ENCODE assay signal across 18 cellular contexts in the genomic region with DNA sequence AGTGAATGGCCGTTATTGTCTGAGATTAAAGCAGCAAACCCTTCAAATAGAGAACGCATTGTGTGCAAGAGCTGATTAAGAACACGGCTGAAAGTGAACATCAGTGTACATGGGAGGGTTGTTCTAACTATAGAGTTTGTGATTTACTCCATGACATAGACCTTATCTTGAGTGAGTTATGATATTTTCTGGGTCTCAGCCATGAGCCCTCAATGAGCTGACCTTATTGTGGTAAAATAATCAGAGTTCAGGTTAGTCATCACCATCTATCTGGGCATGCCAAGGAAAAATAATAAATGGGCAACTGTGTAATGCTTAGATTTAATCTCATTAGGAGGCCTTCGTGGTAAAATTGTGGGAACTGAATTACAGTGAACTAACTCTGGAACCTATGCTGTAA. TPM values are rescaled to one million over a fixed set of nuclear protein-coding genes. Genes with fewer than 3 reads are reported as not detected.
DNase-seq lines count a peak whose midpoint lies in the region; ATAC-seq, FAIRE-seq and TF ChIP-seq lines count a peak whose summit lies in the region.
"Had no signal": no experiment of that assay in that cellular context is flagged by ENCODE, and none has a peak within 500 bp of the region (broad histone marks: within the 10 kb centered on the region; RNA-seq: fewer than 3 reads in every experiment).

No MANE protein-coding gene starts in this region.

- ATAC-seq in IMR-90 (ENCODE audit: low read depth) (peak; percentile 68), HG03442 (IDR thresholded peaks at IDR 0.05; ENCODE audit: unreplicated experiment) (no peak)
- ATAC-seq: effector memory CD8-positive, alpha-beta T cell; T-helper 17 cell had no signal

- BruUV-seq in IMR-90 (replicated peaks; lab: Mats Ljungman, UMichigan): no TSS peak

- no peak overlapping the region for H4K5ac ChIP-seq in IMR-90 (ENCODE audit: low read depth, low read length)

- TF ChIP-seq CTCF in IMR-90 (conservative IDR thresholded peaks at IDR 0.05; ENCODE audit: low read depth, low read length) (no peak), bronchial epithelial cell (IDR thresholded peaks at IDR 0.05; ENCODE audit: insufficient read depth, low read length, severe bottlenecking) (no peak)

- DNase-seq in Caki2 (ENCODE audit: low read depth) (peak; percentile 37), IMR-90 (peak; percentile 72), bronchial epithelial cell (ENCODE audit: low read depth) (peak; percentile 68), mesenchymal stem cell (peak; percentile 72), GM12891 (ENCODE audit: insufficient read length, low spot score) (no peak), NCI-H2029 (lab: John Stamatoyannopoulos, UW) (no peak)
- DNase-seq in stimulated activated CD4-positive, alpha-beta T cell treated with anti-CD3 and anti-CD28 coated beads, Interleukin-4, amount 100 ng/mL, for 24 hours: no peak
- DNase-seq: activated CD4-positive, alpha-beta T cell treated with anti-CD3 and anti-CD28 coated beads, Interleukin-2, amount 10 ng/mL, durations not matched to agents 24 days and 14 days; activated T-cell treated with anti-CD3 and anti-CD28 coated beads, Interleukin-2, amount 50 U/mL, for 48 hours; effector memory CD8-positive, alpha-beta T cell; GF-D8; NCI-H1930; stimulated activated CD4-positive, alpha-beta T cell treated with anti-CD3 and anti-CD28 coated beads, Interleukin-4, amount 100 ng/mL, for 4 hours; stimulated activated naive CD4-positive, alpha-beta T cell treated with Interleukin-2 at 50 U/mL for 16 hours; T-helper 17 cell had no signal

- H2AFZ ChIP-seq in IMR-90 (replicated peaks; ENCODE audit: low read length, poor library complexity) (no peak overlapping the region), mesenchymal stem cell (ENCODE audit: low read depth, low read length) (no peak overlapping the region)

- CTCF ChIA-PET in IMR-90 (lab: Yijun Ruan, JAX): no interaction called here

- FAIRE-seq in bronchial epithelial cell (lab: Jason Lieb, UNC) (no peak), GM12891 (lab: Jason Lieb, UNC) (no peak)

- no CpG with 5 or more reads among the region's 4 CpGs for WGBS in IMR-90 (ENCODE audit: extremely low coverage in 2 of 2, insufficient read length in 1 of 2), 2 experiments
- WGBS in mesenchymal stem cell: 52% methylated on average over 4 of the region's 4 CpGs

- no peak overlapping the region for H2BK12ac ChIP-seq in mesenchymal stem cell (ENCODE audit: low read length in 2 of 2)

- H2BK15ac ChIP-seq in IMR-90 (ENCODE audit: low read depth, low read length) (no peak overlapping the region), mesenchymal stem cell (ENCODE audit: low read depth, poor library complexity, severe bottlenecking) (no peak overlapping the region)

- H2BK120ac ChIP-seq in IMR-90 (ENCODE audit: low read depth, low read length) (no peak overlapping the region), mesenchymal stem cell (ENCODE audit: low read depth, low read length) (no peak overlapping the region)

- H4K91ac ChIP-seq in IMR-90 (ENCODE audit: insufficient read depth, low read depth, low read length) (no peak overlapping the region), mesenchymal stem cell (ENCODE audit: low read length) (no peak overlapping the region)

- dilution Hi-C loops in IMR-90 (cut with HindIII; ENCODE audit: low sequenced_read_pairs, unreplicated experiment): no loop called here

- H3K56ac ChIP-seq in IMR-90 (ENCODE audit: extremely low read depth, insufficient read depth, low read length): no peak overlapping the region

- H4K20me1 ChIP-seq in IMR-90 (ENCODE audit: insufficient read depth, low read length): no peaks in the 10 kb centered on the region
- H4K20me1 ChIP-seq: BLaER1 treated with 17β-estradiol and CSF1 and Interleukin-3, amounts not matched to agents 10 nM and 100 nM had no signal

- H2BK20ac ChIP-seq in IMR-90 (ENCODE audit: low read depth, low read length): no peak overlapping the region

- H3K27ac ChIP-seq in IMR-90 (ENCODE audit: insufficient read depth, low read length) (no peak overlapping the region), mesenchymal stem cell (ENCODE audit: low read length, poor library complexity, severe bottlenecking) (no peak overlapping the region)
- H3K27ac ChIP-seq: ascending aorta; BLaER1 treated with 17β-estradiol and CSF1 and Interleukin-3, amounts not matched to agents 10 nM and 100 nM had no signal

- H3K79me1 ChIP-seq in IMR-90 (ENCODE audit: low read depth in 1 of 2, low read length in 2 of 2) (no peaks in the 10 kb centered on the region), mesenchymal stem cell (replicated peaks; ENCODE audit: low read length, poor library complexity, severe bottlenecking) (no peaks in the 10 kb centered on the region)

- H2AK5ac ChIP-seq in IMR-90 (ENCODE audit: low read depth, low read length) (no peak overlapping the region), mesenchymal stem cell (ENCODE audit: low read length, severe bottlenecking) (no peak overlapping the region)

- H2AK9ac ChIP-seq in IMR-90 (replicated peaks; ENCODE audit: low read depth, low read length, poor library complexity): no peak overlapping the region

- H3K9me3 ChIP-seq in IMR-90 (ENCODE audit: control insufficient read depth, insufficient read depth, low read length): no peaks in the 10 kb centered on the region
- H3K9me3 ChIP-seq in mesenchymal stem cell (ENCODE audit: control insufficient read depth, low read length): no peaks in the 10 kb centered on the region
- H3K9me3 ChIP-seq: ascending aorta; BLaER1 treated with 17β-estradiol and CSF1 and Interleukin-3, amounts not matched to agents 10 nM and 100 nM had no signal

- H3K9ac ChIP-seq in IMR-90 (ENCODE audit: low read depth, low read length) (no peak overlapping the region), mesenchymal stem cell (ENCODE audit: low read length) (no peak overlapping the region)
- H3K9ac ChIP-seq: BLaER1 treated with 17β-estradiol and CSF1 and Interleukin-3, amounts not matched to agents 10 nM and 100 nM had no signal

- H3K4ac ChIP-seq in IMR-90 (ENCODE audit: low read depth, low read length) (no peak overlapping the region), mesenchymal stem cell (ENCODE audit: low read depth in 1 of 2, low read length in 2 of 2) (no peak overlapping the region)

- H3K36me3 ChIP-seq in IMR-90 (ENCODE audit: control insufficient read depth, insufficient read depth, low read length) (no peaks in the 10 kb centered on the region), bronchial epithelial cell (ENCODE audit: control insufficient read depth, insufficient read depth, low read length) (no peaks in the 10 kb centered on the region), mesenchymal stem cell (ENCODE audit: control insufficient read depth in 1 of 2, insufficient read depth in 2 of 2, low read depth in 1 of 2, low read length in 2 of 2) (no peaks in the 10 kb centered on the region)
- H3K36me3 ChIP-seq: ascending aorta; BLaER1 treated with 17β-estradiol and CSF1 and Interleukin-3, amounts not matched to agents 10 nM and 100 nM had no signal

- no peak overlapping the region for H4K8ac ChIP-seq in IMR-90 (ENCODE audit: low read depth in 2 of 2, low read length in 2 of 2)
- H4K8ac ChIP-seq in mesenchymal stem cell (ENCODE audit: low read length): no peak overlapping the region

- H3K4me2 ChIP-seq in IMR-90 (ENCODE audit: low read depth, low read length): no peak overlapping the region
- no peak overlapping the region for H3K4me2 ChIP-seq in mesenchymal stem cell (ENCODE audit: low read length, poor library complexity, severe bottlenecking)
- H3K4me2 ChIP-seq: BLaER1 treated with 17β-estradiol and CSF1 and Interleukin-3, amounts not matched to agents 10 nM and 100 nM had no signal

- no peak overlapping the region for H3K23ac ChIP-seq in IMR-90 (ENCODE audit: low read depth, low read length)
- no peak overlapping the region for H3K23ac ChIP-seq in mesenchymal stem cell (ENCODE audit: low read length in 2 of 2)

- intact Hi-C loops in IMR-90 (cut with micrococcal nuclease): no loop called here

- H3K18ac ChIP-seq in IMR-90 (ENCODE audit: low read depth, low read length): no peak overlapping the region
- no peak overlapping the region for H3K18ac ChIP-seq in mesenchymal stem cell (ENCODE audit: low read depth in 1 of 2, low read length in 2 of 2)

- TF ChIP-seq RAD21 in IMR-90 (IDR thresholded peaks at IDR 0.05; ENCODE audit: low read length): no peak

- POLR2A ChIA-PET in IMR-90 (lab: Charles Lee; ENCODE audit: unreplicated experiment): no interaction called here

- no peak overlapping the region for H3K4me3 ChIP-seq in IMR-90 (ENCODE audit: insufficient read depth, low read depth, low read length)
- no peak overlapping the region for H3K4me3 ChIP-seq in bronchial epithelial cell (ENCODE audit: low read depth, low read length)
- H3K4me3 ChIP-seq in mesenchymal stem cell (ENCODE audit: insufficient read depth in 1 of 2, low read depth in 1 of 2, low read length in 2 of 2): no peak overlapping the region
- H3K4me3 ChIP-seq: ascending aorta; BLaER1 treated with 17β-estradiol and CSF1 and Interleukin-3, amounts not matched to agents 10 nM and 100 nM had no signal

- H3K14ac ChIP-seq in IMR-90 (replicated peaks; ENCODE audit: low read depth, low read length) (no peak overlapping the region; the same call in 1 of the 2 replicates), mesenchymal stem cell (ENCODE audit: low read length in 2 of 2) (no peak overlapping the region)

- H3K27me3 ChIP-seq in IMR-90 (ENCODE audit: control insufficient read depth, insufficient read depth, low read length) (no peaks in the 10 kb centered on the region), bronchial epithelial cell (ENCODE audit: control insufficient read depth, insufficient read depth, low read length) (no peaks in the 10 kb centered on the region), mesenchymal stem cell (ENCODE audit: control insufficient read depth in 1 of 2, insufficient read depth in 1 of 2, low read length in 2 of 2) (peaks cover 0 to 28% of the 10 kb centered on the region in 2 experiments)
- H3K27me3 ChIP-seq: ascending aorta; BLaER1 treated with 17β-estradiol and CSF1 and Interleukin-3, amounts not matched to agents 10 nM and 100 nM had no signal

- H3K9me1 ChIP-seq in IMR-90 (ENCODE audit: insufficient read depth, low read length): no peaks in the 10 kb centered on the region

- H3K4me1 ChIP-seq in IMR-90 (ENCODE audit: control insufficient read depth, insufficient read depth, low read length): peaks cover 6% of the 10 kb centered on the region
- H3K4me1 ChIP-seq in mesenchymal stem cell (ENCODE audit: control insufficient read depth, insufficient read depth, low read depth, low read length): no peaks in the 10 kb centered on the region
- H3K4me1 ChIP-seq: ascending aorta had no signal

- in situ Hi-C loops in Caki2 (cut with HindIII; ENCODE audit: low pct_unique_long_range_greater_than_20kb, low sequenced_read_pairs): no loop called here
- in situ Hi-C loops in IMR-90 (cut with MboI; ENCODE audit: low sequenced_read_pairs): no loop called here

- H2BK5ac ChIP-seq in IMR-90 (ENCODE audit: low read depth, low read length, poor library complexity, severe bottlenecking) (no peak overlapping the region), mesenchymal stem cell (ENCODE audit: low read depth, low read length, poor library complexity, severe bottlenecking) (no peak overlapping the region)

- TF ChIP-seq POLR2A in IMR-90 (IDR thresholded peaks at IDR 0.05; ENCODE audit: low read depth, low read length) (no peak), GM12891 (IDR thresholded peaks at IDR 0.05; ENCODE audit: low read depth, low read length) (no peak)

RNA-seq across cellular contexts. Expression of a gene that starts 33.2 kb away (rescaled TPM):
- total RNA-seq in Caki2 (2014; rRNA removed; shearing (Covaris generic); ENCODE audit: low replicate concordance): not detected in 2 replicates
- total RNA-seq in IMR-90 (2012; rRNA removed): not detected in 2 replicates
- not detected in 2 replicates for polyA plus RNA-seq in IMR-90 (2012; rRNA removed)
- not detected in 2 replicates for polyA plus RNA-seq in IMR-90 (2012; cell fraction: cytosol; rRNA removed)
- polyA plus RNA-seq in IMR-90 (2012; cell fraction: nucleus; rRNA removed; ENCODE audit: low replicate concordance): not detected in 2 replicates
- not detected in 2 replicates for total RNA-seq in bronchial epithelial cell
- not detected for polyA plus RNA-seq in mesenchymal stem cell (2013, experiment 1 of 2)
- polyA plus RNA-seq in mesenchymal stem cell (2013, experiment 2 of 2): not detected
- polyA plus RNA-seq in GM12891 (2012; ENCODE audit: low read depth, missing spikeins): not detected
- total RNA-seq: activated CD4-positive, alpha-beta T cell treated with anti-CD3 and anti-CD28 coated beads, Interleukin-2, amount 10 ng/mL, durations not matched to agents 24 days and 14 days; ascending aorta; T-helper 17 cell had no signal

RNA-seq across cellular contexts. Expression of a gene that starts 35.3 kb away (rescaled TPM):
- not detected in 2 replicates for total RNA-seq in Caki2 (2014; rRNA removed; shearing (Covaris generic); ENCODE audit: low replicate concordance)
- total RNA-seq in IMR-90 (2012; rRNA removed): not detected in 2 replicates
- not detected in 2 replicates for polyA plus RNA-seq in IMR-90 (2012; rRNA removed)
- polyA plus RNA-seq in IMR-90 (2012; cell fraction: cytosol; rRNA removed): not detected in 2 replicates
- 0.03 TPM in 1 of 2 replicates, not detected in the other for polyA plus RNA-seq in IMR-90 (2012; cell fraction: nucleus; rRNA removed; ENCODE audit: low replicate concordance)
- not detected in 2 replicates for total RNA-seq in bronchial epithelial cell
- 0.03 TPM for polyA plus RNA-seq in mesenchymal stem cell (2013, experiment 1 of 2)
- polyA plus RNA-seq in mesenchymal stem cell (2013, experiment 2 of 2): not detected
- not detected for polyA plus RNA-seq in GM12891 (2012; ENCODE audit: low read depth, missing spikeins)
- total RNA-seq: activated CD4-positive, alpha-beta T cell treated with anti-CD3 and anti-CD28 coated beads, Interleukin-2, amount 10 ng/mL, durations not matched to agents 24 days and 14 days; ascending aorta; T-helper 17 cell had no signal

Comparison
In these comparisons a context has a peak if more than half of its experiments do, and no peak if none do; other contexts are left out.
1. DNase-seq: peak in Caki2 (single experiment), IMR-90 (single experiment), bronchial epithelial cell (single experiment) and mesenchymal stem cell (single experiment); none in GM12891 (single experiment), NCI-H2029 (single experiment) and stimulated activated CD4-positive, alpha-beta T cell treated with anti-CD3 and anti-CD28 coated beads, Interleukin-4, amount 100 ng/mL, for 24 hours (single experiment).